Comparison of ENCODE assay signal across 14 cellular contexts in genomic region chr18:11419336-11419735, GRCh38.
"Had no signal": no experiment of that assay in that cellular context is flagged by ENCODE, and none has a peak within 500 bp of the region (broad histone marks: within the 10 kb centered on the region; RNA-seq: fewer than 3 reads in every experiment).

No MANE protein-coding gene starts in this region.

- H3K4me3 ChIP-seq: colonic mucosa, gastroesophageal sphincter, testis, upper lobe of right lung had no signal

- H3K36me3 ChIP-seq: colonic mucosa, gastroesophageal sphincter, upper lobe of right lung had no signal

- ATAC-seq: gastroesophageal sphincter, upper lobe of right lung had no signal

- H3K27ac ChIP-seq: colonic mucosa, epithelial cell of prostate, gastroesophageal sphincter, testis, upper lobe of right lung had no signal

- DNase-seq: activated CD4-positive, alpha-beta T cell treated with anti-CD3 and anti-CD28 coated beads, Interleukin-2, amount 10 ng/mL, durations not matched to agents 7 days and 5 days; activated CD4-positive, CD25-positive, alpha-beta regulatory T cell; activated effector memory CD4-positive, alpha-beta T cell treated with Interleukin-2 at 50 U/mL for 16 hours; activated T-cell treated with anti-CD3 and anti-CD28 coated beads for 4 hours; caudate nucleus; colonic mucosa; effector CD4-positive, alpha-beta T cell; stimulated activated CD4-positive, alpha-beta T cell treated with anti-CD3 and anti-CD28 coated beads, Interleukin-15, amount 100 ng/mL, for 24 hours; stimulated activated CD4-positive, alpha-beta T cell treated with anti-CD3 and anti-CD28 coated beads, Interleukin-4, amount 100 ng/mL, for 24 hours; T1000; testis; upper lobe of right lung had no signal

- H3K4me1 ChIP-seq: colonic mucosa, gastroesophageal sphincter, testis, upper lobe of right lung had no signal

- H3K27me3 ChIP-seq: colonic mucosa, gastroesophageal sphincter, testis, upper lobe of right lung had no signal

- H3K9me3 ChIP-seq: colonic mucosa, gastroesophageal sphincter, testis, upper lobe of right lung had no signal
